Comparison of ENCODE assay signal across 8 cellular contexts in the genomic region with DNA sequence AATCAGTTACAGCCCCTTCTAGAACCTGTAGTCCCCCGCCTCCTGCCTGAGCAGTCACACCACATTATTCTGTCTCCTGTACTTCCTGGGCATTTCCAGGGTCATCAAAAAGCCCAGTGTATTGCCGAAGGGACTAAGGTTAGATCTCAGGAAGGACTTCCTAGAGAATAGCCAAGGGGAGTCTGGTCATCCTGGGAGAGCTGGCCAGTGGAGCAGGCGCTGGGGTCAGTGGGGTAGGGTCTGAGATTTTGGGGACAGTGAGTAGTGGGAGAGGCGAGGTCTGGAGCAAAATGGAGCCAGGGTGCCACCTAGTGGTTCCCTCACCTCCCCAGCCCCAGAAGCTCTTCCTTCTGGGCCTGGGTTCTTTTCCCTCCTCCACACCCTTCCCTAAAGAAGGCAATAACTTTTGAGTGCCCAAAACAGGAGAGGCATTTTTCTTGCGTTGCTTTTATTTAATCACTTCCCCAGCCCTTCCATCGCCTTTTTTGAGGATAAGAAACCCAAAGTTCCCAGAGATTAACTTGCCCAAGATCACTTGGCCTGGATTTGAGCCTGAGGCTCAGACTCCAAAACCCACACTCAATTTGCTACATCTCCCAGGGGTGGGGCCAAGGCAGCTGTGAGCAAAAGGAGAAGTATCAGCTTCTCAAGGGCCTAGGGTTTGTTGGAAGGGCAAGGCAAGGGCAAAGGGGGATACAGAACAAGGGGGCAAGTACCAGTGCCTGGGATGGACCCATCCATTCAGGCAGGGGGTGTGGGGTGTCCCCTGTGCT.
DNase-seq lines count a peak whose midpoint lies in the region; ATAC-seq and TF ChIP-seq lines count a peak whose summit lies in the region.

No MANE protein-coding gene starts in this region.

- H3K9me2 ChIP-seq in MM.1S (replicated peaks; ENCODE audit: insufficient read depth, low read length): no peaks in the 10 kb centered on the region

- H3K27me3 ChIP-seq in MM.1S (replicated peaks; ENCODE audit: insufficient read depth, low read length): no peaks in the 10 kb centered on the region
- no peaks in the 10 kb centered on the region for H3K27me3 ChIP-seq in effector memory CD4-positive, alpha-beta T cell (replicated peaks; ENCODE audit: control insufficient read depth, insufficient read depth, low read length, poor library complexity, severe bottlenecking)
- no peaks in the 10 kb centered on the region for H3K27me3 ChIP-seq in muscle layer of duodenum (ENCODE audit: low read depth, low read length)

- H3K27ac ChIP-seq in MM.1S (ENCODE audit: low read length) (peak overlapping the region; percentile 91), muscle layer of duodenum (ENCODE audit: low read length) (peak overlapping the region; percentile 8)
- H3K27ac ChIP-seq in effector memory CD4-positive, alpha-beta T cell (ENCODE audit: insufficient read depth, low read length, poor library complexity, severe bottlenecking): peak overlapping the region; percentile 80

- H2AFZ ChIP-seq in MM.1S (ENCODE audit: low read length): no peak overlapping the region

- H3K36me3 ChIP-seq in MM.1S (replicated peaks; ENCODE audit: insufficient read depth, low read length) (no peaks in the 10 kb centered on the region), muscle layer of duodenum (ENCODE audit: control insufficient read depth in 1 of 2, insufficient read depth in 2 of 2, low read length in 2 of 2) (peaks cover 6 to 36% of the 10 kb centered on the region in 2 donors)
- H3K36me3 ChIP-seq in effector memory CD4-positive, alpha-beta T cell (ENCODE audit: control insufficient read depth, insufficient read depth, low read length): peaks cover 46% of the 10 kb centered on the region

- peak; percentile 96 for TF ChIP-seq CTCF in MM.1S (IDR thresholded peaks at IDR 0.05; ENCODE audit: low read length)

- peaks cover 61% of the 10 kb centered on the region for H3K79me2 ChIP-seq in MM.1S (ENCODE audit: low read length)

- H3K4me3 ChIP-seq in MM.1S (ENCODE audit: low read length) (peak overlapping the region; percentile 54), muscle layer of duodenum (ENCODE audit: low read depth in 1 of 2, low read length in 2 of 2) (no peak overlapping the region)
- no peak overlapping the region for H3K4me3 ChIP-seq in effector memory CD4-positive, alpha-beta T cell (ENCODE audit: insufficient read depth, low read depth, low read length, poor library complexity, severe bottlenecking)

- H3K9ac ChIP-seq in MM.1S (ENCODE audit: low read length): peak overlapping the region; percentile 89

- peak overlapping the region; percentile 87 for H3K4me2 ChIP-seq in MM.1S (ENCODE audit: low read depth, low read length)

- H4K20me1 ChIP-seq in MM.1S (ENCODE audit: insufficient read depth, low read length): no peaks in the 10 kb centered on the region

- no peak for ATAC-seq in HG02588 (IDR thresholded peaks at IDR 0.05; ENCODE audit: unreplicated experiment)
- no peak for ATAC-seq in GM18909 (IDR thresholded peaks at IDR 0.05; ENCODE audit: poor library complexity, unreplicated experiment)

- DNase-seq in NCI-H2171 treated with DMSO at 0.1 percent for 48 hours (lab: John Stamatoyannopoulos, UW): peak; percentile 46
- no peak for DNase-seq in NCI-H2171 (lab: John Stamatoyannopoulos, UW)
- peak; percentile 75 for DNase-seq in MM.1S
- DNase-seq in UCSD-AML1 (lab: John Stamatoyannopoulos, UW; ENCODE audit: unreplicated experiment): peak; percentile 57
- no peak for DNase-seq in effector memory CD4-positive, alpha-beta T cell

- H3F3A ChIP-seq in MM.1S (ENCODE audit: insufficient read depth, low read length): peaks cover 82% of the 10 kb centered on the region

- H3K9me3 ChIP-seq in MM.1S (replicated peaks; ENCODE audit: insufficient read depth, low read length) (no peaks in the 10 kb centered on the region), muscle layer of duodenum (ENCODE audit: control insufficient read depth in 1 of 2, low read length in 2 of 2) (no peaks in the 10 kb centered on the region)
- H3K9me3 ChIP-seq in effector memory CD4-positive, alpha-beta T cell (ENCODE audit: control insufficient read depth, low read length): no peaks in the 10 kb centered on the region

- H3K4me1 ChIP-seq in MM.1S (ENCODE audit: low read length) (peaks cover 86% of the 10 kb centered on the region), muscle layer of duodenum (ENCODE audit: control insufficient read depth in 1 of 2, insufficient read depth in 2 of 2, low read length in 2 of 2) (peaks cover 21 to 29% of the 10 kb centered on the region in 2 donors)
- peaks cover 50% of the 10 kb centered on the region for H3K4me1 ChIP-seq in effector memory CD4-positive, alpha-beta T cell (ENCODE audit: control insufficient read depth, insufficient read depth, low read length, poor library complexity, severe bottlenecking)

Comparison
In these comparisons a context has a peak if more than half of its experiments do, and no peak if none do; other contexts are left out.
1. DNase-seq: peak in NCI-H2171 treated with DMSO at 0.1 percent for 48 hours (single experiment), MM.1S (single experiment) and UCSD-AML1 (single experiment); none in NCI-H2171 (single experiment) and effector memory CD4-positive, alpha-beta T cell (0 of 3).
2. H3K27ac ChIP-seq: peak in every context shown above with its lines; median percentile 91 in MM.1S; 80 in effector memory CD4-positive, alpha-beta T cell; 8 in muscle layer of duodenum.